ENCODE assay signal across 1 cellular context in genomic region chr12:120224304-120225199, GRCh38.
TF ChIP-seq lines count a peak whose summit lies in the region.

No MANE protein-coding gene starts in this region.

TF ChIP-seq in GM12878, 131 proteins besides CTCF, POLR2A, EP300 and RAD21:
- TF ChIP-seq RBBP5 (conservative IDR thresholded peaks at IDR 0.05) (no peak), PAX8 (IDR thresholded peaks at IDR 0.05) (no peak), PML (IDR thresholded peaks at IDR 0.05; ENCODE audit: low read length) (no peak), E2F4 (IDR thresholded peaks at IDR 0.05; ENCODE audit: low read depth, low read length) (no peak), NR2C2 (IDR thresholded peaks at IDR 0.05; ENCODE audit: borderline replicate concordance, control insufficient read depth, insufficient read length, low read depth) (no peak), NFYA (IDR thresholded peaks at IDR 0.05; ENCODE audit: borderline replicate concordance, low read depth, low read length) (no peak), RELA (IDR thresholded peaks at IDR 0.05; ENCODE audit: borderline replicate concordance, partially characterized antibody) (no peak), NBN (IDR thresholded peaks at IDR 0.05) (no peak), BCLAF1 (IDR thresholded peaks at IDR 0.05) (no peak), YY1 (IDR thresholded peaks at IDR 0.05; ENCODE audit: low read depth, low read length) (no peak), MAX (IDR thresholded peaks at IDR 0.05; ENCODE audit: low read depth, low read length) (no peak), CHD2 (IDR thresholded peaks at IDR 0.05; ENCODE audit: borderline replicate concordance, low read depth, low read length) (no peak)
TF ChIP-seq in GM12878: peak in this region for 0.
